ENCODE assay signal across 14 cellular contexts in genomic region chr6:8432614-8433013, GRCh38. TPM values are rescaled to one million over a fixed set of nuclear protein-coding genes. Genes with fewer than 3 reads are reported as not detected.
DNase-seq lines count a peak whose midpoint lies in the region; ATAC-seq and TF ChIP-seq lines count a peak whose summit lies in the region.
"Had no signal": no experiment of that assay in that cellular context is flagged by ENCODE, and none has a peak within 500 bp of the region (broad histone marks: within the 10 kb centered on the region; RNA-seq: fewer than 3 reads in every experiment).

No MANE protein-coding gene starts in this region.

- peaks cover 8% of the 10 kb centered on the region; the same call in 1 of the 2 replicates for H3K36me3 ChIP-seq in BLaER1
- peaks cover 12% of the 10 kb centered on the region for H3K36me3 ChIP-seq in DND-41 (ENCODE audit: insufficient read depth, low read length)
- peaks cover 0 to 20% (median 0%) of the 10 kb centered on the region in 3 donors for H3K36me3 ChIP-seq in esophagus squamous epithelium

- H2AFZ ChIP-seq in DND-41 (ENCODE audit: low read depth, low read length) = no peak overlapping the region

- H3K4me1 Mint-ChIP-seq in activated T-helper 17 cell treated with anti-CD3 and anti-CD28 coated beads, Interleukin-2, amount 50 U/mL, for 72 hours = peaks cover 11% of the 10 kb centered on the region

- no peak for ATAC-seq in DND-41 (ENCODE audit: insufficient read depth, low read depth)
- no peak for ATAC-seq in activated T-helper 17 cell treated with anti-CD3 and anti-CD28 coated beads, Interleukin-2, amount 50 U/mL, for 72 hours (replicated peaks)
- no peak for ATAC-seq in GM18498 (IDR thresholded peaks at IDR 0.05; ENCODE audit: unreplicated experiment)
- ATAC-seq in HG03378 (IDR thresholded peaks at IDR 0.05; ENCODE audit: unreplicated experiment) = no peak
- ATAC-seq: activated CD8-positive, alpha-beta T cell treated with anti-CD3 and anti-CD28 coated beads, Interleukin-2, amount 10 ng/mL, durations not matched to agents 7 days and 5 days; body of pancreas had no signal

- intact Hi-C loops in esophagus squamous epithelium (cut with DNase I) = no loop called here

- H3K4me3 ChIP-seq in BLaER1 = no peak overlapping the region
- no peak overlapping the region for H3K4me3 ChIP-seq in DND-41 (ENCODE audit: low read depth in 1 of 2, low read length in 2 of 2)
- H3K4me3 ChIP-seq in esophagus squamous epithelium = no peak overlapping the region
- H3K4me3 ChIP-seq: body of pancreas had no signal

- H3K36me3 Mint-ChIP-seq in activated T-helper 17 cell treated with anti-CD3 and anti-CD28 coated beads, Interleukin-2, amount 50 U/mL, for 72 hours (ENCODE audit: low read depth) = peaks cover 25% of the 10 kb centered on the region

- no peak overlapping the region for H3K9ac ChIP-seq in BLaER1
- H3K9ac ChIP-seq in DND-41 (ENCODE audit: low read depth, low read length) = no peak overlapping the region

- H4K20me1 ChIP-seq in BLaER1 (no peaks in the 10 kb centered on the region; the same call in 1 of the 2 replicates), DND-41 (ENCODE audit: insufficient read depth, low read length) (no peaks in the 10 kb centered on the region)

- H3K4me1 ChIP-seq in BLaER1 (peaks cover 35% of the 10 kb centered on the region), DND-41 (ENCODE audit: insufficient read depth, low read length) (peaks cover 30% of the 10 kb centered on the region), esophagus squamous epithelium (peaks cover 4 to 39% (median 10%) of the 10 kb centered on the region in 3 donors)

- DNase-seq in DND-41 (no peak), iris pigment epithelial cell (ENCODE audit: low read depth) (peak; percentile 19), esophagus squamous epithelium (lab: John Stamatoyannopoulos, UW) (no peak), HuH-7 (ENCODE audit: low spot score) (no peak)
- DNase-seq: activated CD8-positive, alpha-beta T cell treated with anti-CD3 and anti-CD28 coated beads, Interleukin-2, amount 10 ng/mL, durations not matched to agents 7 days and 5 days; AML-193; body of pancreas; DMS53; NCI-H1092; NCI-H69 had no signal

- peak overlapping the region; percentile 75; the same call in 1 of the 2 replicates for H3K4me2 ChIP-seq in BLaER1
- H3K4me2 ChIP-seq in DND-41 (ENCODE audit: insufficient read depth, low read length) = peak overlapping the region; percentile 68; the same call in 1 of the 2 replicates

- no peaks in the 10 kb centered on the region for H3K27me3 Mint-ChIP-seq in activated T-helper 17 cell treated with anti-CD3 and anti-CD28 coated beads, Interleukin-2, amount 50 U/mL, for 72 hours

- peaks cover 19% of the 10 kb centered on the region for H3K79me2 ChIP-seq in DND-41 (ENCODE audit: insufficient read depth, low read length)

- 83 to 84% methylated on average over 2 of the region's 2 CpGs for WGBS in esophagus squamous epithelium, 2 donors

- peak overlapping the region; percentile 79 for H3K4me3 Mint-ChIP-seq in activated T-helper 17 cell treated with anti-CD3 and anti-CD28 coated beads, Interleukin-2, amount 50 U/mL, for 72 hours

- H3K9me3 ChIP-seq in BLaER1 = no peaks in the 10 kb centered on the region
- H3K9me3 ChIP-seq in DND-41 (ENCODE audit: insufficient read depth, low read length, severe bottlenecking) = peaks cover 5% of the 10 kb centered on the region
- no peaks in the 10 kb centered on the region for H3K9me3 ChIP-seq in esophagus squamous epithelium
- H3K9me3 ChIP-seq: body of pancreas had no signal

- no peak for TF ChIP-seq POLR2A in esophagus squamous epithelium (IDR thresholded peaks at IDR 0.05)

- H3K27me3 ChIP-seq in BLaER1 (no peaks in the 10 kb centered on the region), DND-41 (ENCODE audit: insufficient read depth, low read length, poor library complexity) (no peaks in the 10 kb centered on the region), esophagus squamous epithelium (no peaks in the 10 kb centered on the region)
- H3K27me3 ChIP-seq: body of pancreas had no signal

- no peak overlapping the region for H3K27ac ChIP-seq in BLaER1
- H3K27ac ChIP-seq in DND-41 (ENCODE audit: low read length) = no peak overlapping the region
- H3K27ac ChIP-seq in esophagus squamous epithelium = no peak overlapping the region
- H3K27ac ChIP-seq: body of pancreas had no signal

- H3K9me3 Mint-ChIP-seq in activated T-helper 17 cell treated with anti-CD3 and anti-CD28 coated beads, Interleukin-2, amount 50 U/mL, for 72 hours = no peaks in the 10 kb centered on the region

- no peak overlapping the region for H3K27ac Mint-ChIP-seq in activated T-helper 17 cell treated with anti-CD3 and anti-CD28 coated beads, Interleukin-2, amount 50 U/mL, for 72 hours
- H3K27ac Mint-ChIP-seq: activated CD8-positive, alpha-beta T cell treated with anti-CD3 and anti-CD28 coated beads, Interleukin-2, amount 10 ng/mL, durations not matched to agents 7 days and 5 days had no signal

- no peak for TF ChIP-seq CTCF in DND-41 (IDR thresholded peaks at IDR 0.05; ENCODE audit: borderline replicate concordance, extremely low read depth, low read length, poor library complexity, severe bottlenecking)
- TF ChIP-seq CTCF in esophagus squamous epithelium (IDR thresholded peaks at IDR 0.05) = no peak

RNA-seq across cellular contexts. Expression of gene SLC35B3, which starts 2.7 kb away (rescaled TPM):
- 1 to 10 TPM; 5.5 to 8.1 TPM for total RNA-seq in activated T-helper 17 cell treated with anti-CD3 and anti-CD28 coated beads, Interleukin-2, amount 50 U/mL, for 72 hours
- total RNA-seq in esophagus squamous epithelium = 10 to 100 TPM in 3 of 4 donors, 1 to 10 TPM in 1; 6.0 to 13.9 (median 11.2) TPM
